ENCODE assay signal across 1 cellular context in genomic region chr9:130845901-130846381, GRCh38.
TF ChIP-seq lines count a peak whose summit lies in the region.

No MANE protein-coding gene starts in this region.

TF ChIP-seq in HCT116, 20 proteins besides CTCF, POLR2A, EP300 and RAD21 (continued from another document):
- no peak for TF ChIP-seq REST (IDR thresholded peaks at IDR 0.05; ENCODE audit: low read depth)
- no peak for TF ChIP-seq EZH2phosphoT487 (IDR thresholded peaks at IDR 0.05; ENCODE audit: borderline replicate concordance)
- no peak for TF ChIP-seq ATF3 (IDR thresholded peaks at IDR 0.05)
- no peak for TF ChIP-seq YY1 (IDR thresholded peaks at IDR 0.05; ENCODE audit: extremely low read depth, insufficient replicate concordance, low read depth, low read length)
- TF ChIP-seq EZH2 (IDR thresholded peaks at IDR 0.05), result no peak
- TF ChIP-seq JUND (IDR thresholded peaks at IDR 0.05), result no peak
- no peak for TF ChIP-seq CBX3 (IDR thresholded peaks at IDR 0.05; ENCODE audit: low read depth)
